1 cellular context compared by ENCODE assay signal in the genomic region with DNA sequence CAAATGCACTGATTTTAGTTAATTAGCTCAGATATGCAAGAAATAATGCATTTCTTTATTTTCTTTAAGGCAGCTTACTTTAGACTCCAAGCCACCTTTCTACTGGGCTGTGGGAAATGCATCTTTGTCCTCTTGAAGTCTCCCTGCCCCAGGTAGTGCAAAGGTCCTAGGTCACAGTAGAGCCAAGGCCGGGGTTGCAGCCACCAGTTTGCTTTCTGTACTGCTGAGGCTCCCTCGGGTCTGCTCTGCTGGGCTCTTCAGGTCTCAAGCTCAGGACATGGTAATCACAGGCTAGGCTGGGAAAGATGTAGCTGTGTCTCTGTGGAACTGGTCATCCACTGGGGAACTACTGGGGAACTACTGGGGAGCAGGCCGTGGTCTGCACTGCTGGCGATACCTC.
TF ChIP-seq lines count a peak whose summit lies in the region.

No MANE protein-coding gene starts in this region.

TF ChIP-seq in SK-N-SH, 30 proteins besides CTCF, POLR2A, EP300 and RAD21:
- TF ChIP-seq TAF1 (IDR thresholded peaks at IDR 0.05; ENCODE audit: borderline replicate concordance, low read depth, low read length) = no peak
- TF ChIP-seq CHD2 (IDR thresholded peaks at IDR 0.05; ENCODE audit: low read length, partially characterized antibody) = no peak
- no peak for TF ChIP-seq POLR2AphosphoS5 (IDR thresholded peaks at IDR 0.05; ENCODE audit: low read depth, low read length)
- no peak for TF ChIP-seq NFIC (IDR thresholded peaks at IDR 0.05; ENCODE audit: borderline replicate concordance)
- TF ChIP-seq JUND (IDR thresholded peaks at IDR 0.05) = no peak
- no peak for TF ChIP-seq FOXJ3 (CRISPR knock-in tag; IDR thresholded peaks at IDR 0.05)
- TF ChIP-seq, protein P1, sequence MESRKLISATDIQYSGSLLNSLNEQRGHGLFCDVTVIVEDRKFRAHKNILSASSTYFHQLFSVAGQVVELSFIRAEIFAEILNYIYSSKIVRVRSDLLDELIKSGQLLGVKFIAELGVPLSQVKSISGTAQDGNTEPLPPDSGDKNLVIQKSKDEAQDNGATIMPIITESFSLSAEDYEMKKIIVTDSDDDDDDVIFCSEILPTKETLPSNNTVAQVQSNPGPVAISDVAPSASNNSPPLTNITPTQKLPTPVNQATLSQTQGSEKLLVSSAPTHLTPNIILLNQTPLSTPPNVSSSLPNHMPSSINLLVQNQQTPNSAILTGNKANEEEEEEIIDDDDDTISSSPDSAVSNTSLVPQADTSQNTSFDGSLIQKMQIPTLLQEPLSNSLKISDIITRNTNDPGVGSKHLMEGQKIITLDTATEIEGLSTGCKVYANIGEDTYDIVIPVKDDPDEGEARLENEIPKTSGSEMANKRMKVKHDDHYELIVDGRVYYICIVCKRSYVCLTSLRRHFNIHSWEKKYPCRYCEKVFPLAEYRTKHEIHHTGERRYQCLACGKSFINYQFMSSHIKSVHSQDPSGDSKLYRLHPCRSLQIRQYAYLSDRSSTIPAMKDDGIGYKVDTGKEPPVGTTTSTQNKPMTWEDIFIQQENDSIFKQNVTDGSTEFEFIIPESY (IDR thresholded peaks at IDR 0.05; ENCODE audit: borderline replicate concordance, low read depth) = no peak
- no peak for TF ChIP-seq GABPA (IDR thresholded peaks at IDR 0.05; ENCODE audit: low read depth)
- TF ChIP-seq GATA2 (CRISPR knock-in tag; IDR thresholded peaks at IDR 0.05) = no peak
- no peak for TF ChIP-seq MXI1 (IDR thresholded peaks at IDR 0.05; ENCODE audit: low read depth, low read length)
- no peak for TF ChIP-seq REST (IDR thresholded peaks at IDR 0.05; ENCODE audit: low read depth, low read length)
- no peak for TF ChIP-seq SIN3A (IDR thresholded peaks at IDR 0.05; ENCODE audit: borderline replicate concordance, low read depth, low read length)
- TF ChIP-seq RCOR1 (IDR thresholded peaks at IDR 0.05; ENCODE audit: low read length) = no peak
- TF ChIP-seq FOXM1 (IDR thresholded peaks at IDR 0.05; ENCODE audit: low read depth) = no peak
- TF ChIP-seq NRF1 (IDR thresholded peaks at IDR 0.05; ENCODE audit: low read depth, low read length) = no peak
- TF ChIP-seq, protein P2, sequence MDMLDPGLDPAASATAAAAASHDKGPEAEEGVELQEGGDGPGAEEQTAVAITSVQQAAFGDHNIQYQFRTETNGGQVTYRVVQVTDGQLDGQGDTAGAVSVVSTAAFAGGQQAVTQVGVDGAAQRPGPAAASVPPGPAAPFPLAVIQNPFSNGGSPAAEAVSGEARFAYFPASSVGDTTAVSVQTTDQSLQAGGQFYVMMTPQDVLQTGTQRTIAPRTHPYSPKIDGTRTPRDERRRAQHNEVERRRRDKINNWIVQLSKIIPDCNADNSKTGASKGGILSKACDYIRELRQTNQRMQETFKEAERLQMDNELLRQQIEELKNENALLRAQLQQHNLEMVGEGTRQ (IDR thresholded peaks at IDR 0.05; ENCODE audit: borderline replicate concordance, low read depth, low read length) = no peak
- no peak for TF ChIP-seq RFX5 (IDR thresholded peaks at IDR 0.05; ENCODE audit: low read length)
- TF ChIP-seq ELF1 (IDR thresholded peaks at IDR 0.05) = no peak
TF ChIP-seq in SK-N-SH: peak in this region for 0.
